26 cellular contexts compared by ENCODE assay signal in genomic region chr14:64831419-64831818, GRCh38. TPM values are rescaled to one million over a fixed set of nuclear protein-coding genes. Genes with fewer than 3 reads are reported as not detected.
"Had no signal": no experiment of that assay in that cellular context is flagged by ENCODE, and none has a peak within 500 bp of the region (broad histone marks: within the 10 kb centered on the region; RNA-seq: fewer than 3 reads in every experiment).

No MANE protein-coding gene starts in this region.

- H3K4me2 ChIP-seq: SK-N-SH had no signal

- H3K9me3 Mint-ChIP-seq: T-cell had no signal

- H3K9me3 ChIP-seq: SK-N-SH had no signal

- H3K4me3 Mint-ChIP-seq: T-cell had no signal

- ATAC-seq: Panc1, PC-3, T-cell had no signal

- H3K27ac Mint-ChIP-seq: T-cell had no signal

- H3K4me1 Mint-ChIP-seq: T-cell had no signal

- H3K36me3 Mint-ChIP-seq: T-cell had no signal

- H3K9me2 ChIP-seq: SK-N-SH had no signal

- H3K9ac ChIP-seq: SK-N-SH had no signal

- DNase-seq: IMR-90; Kasumi-1; KG1; NCI-H1048; NCI-H1105; NCI-H1417; NCI-H1436 treated with DMSO at 0.1 percent for 48 hours; NCI-H1694; NCI-H187 treated with DMSO at 0.1 percent for 48 hours; NCI-H2029 treated with DMSO at 0.1 percent for 48 hours; NCI-H2171 treated with DMSO at 0.1 percent for 48 hours; NCI-H345; NCI-H446 treated with DMSO at 0.1 percent for 48 hours; NCI-H510A treated with DMSO at 0.1 percent for 48 hours; NCI-H526; NK-92 treated with Interleukin-12 subunit alpha and Interleukin-12 subunit beta, amount 100 ng/mL, for 24 hours; PC-3; SHP77; SK-N-SH; SW 1271; T-cell had no signal

- H3K27ac ChIP-seq: HL-60, RWPE1 had no signal

RNA-seq across cellular contexts. Expression of gene SPTB, which starts 48.3 kb away (rescaled TPM):
- total RNA-seq: OCI-LY7, SK-MEL-5 had no signal
